19 cellular contexts compared by ENCODE assay signal in genomic region chr5:1099931-1100651, GRCh38. TPM values are rescaled to one million over a fixed set of nuclear protein-coding genes. Genes with fewer than 3 reads are reported as not detected.
DNase-seq lines count a peak whose midpoint lies in the region; ATAC-seq and TF ChIP-seq lines count a peak whose summit lies in the region.
"Had no signal": no experiment of that assay in that cellular context is flagged by ENCODE, and none has a peak within 500 bp of the region (broad histone marks: within the 10 kb centered on the region; RNA-seq: fewer than 3 reads in every experiment).

No MANE protein-coding gene starts in this region.

- H3K79me1 ChIP-seq in neuronal stem cell (ENCODE audit: low read depth, low read length) = peaks cover 28% of the 10 kb centered on the region

- TF ChIP-seq POLR2A in vagina (IDR thresholded peaks at IDR 0.05) = no peak

- H3K27ac ChIP-seq in Panc1 (ENCODE audit: low read length) (peak overlapping the region; percentile 100), hepatocyte (peak overlapping the region; percentile 45), neuronal stem cell (replicated peaks; ENCODE audit: low read length) (peak overlapping the region; percentile 10), colonic mucosa (no peak overlapping the region), vagina (no peak overlapping the region)
- H3K27ac ChIP-seq: 22Rv1, pancreas had no signal

- peak; percentile 9 for ATAC-seq in activated CD8-positive, alpha-beta T cell treated with anti-CD3 and anti-CD28 coated beads for 36 hours
- no peak for ATAC-seq in activated CD8-positive, alpha-beta T cell treated with anti-CD3 and anti-CD28 coated beads, Interleukin-2, amount 10 ng/mL, durations not matched to agents 7 days and 5 days
- peak; percentile 4 for ATAC-seq in Panc1

- no peak overlapping the region for H2AFZ ChIP-seq in hepatocyte
- H2AFZ ChIP-seq in neuronal stem cell (ENCODE audit: low read length) = no peak overlapping the region

- H3K27me3 ChIP-seq in Panc1 (ENCODE audit: control insufficient read depth, insufficient read depth, low read length) (no peaks in the 10 kb centered on the region), hepatocyte (no peaks in the 10 kb centered on the region), neuronal stem cell (ENCODE audit: control insufficient read depth in 3 of 3, insufficient read depth in 3 of 3, low read depth in 1 of 3, low read length in 3 of 3) (no peaks in the 10 kb centered on the region), colonic mucosa (no peaks in the 10 kb centered on the region), vagina (no peaks in the 10 kb centered on the region)
- H3K27me3 ChIP-seq: pancreas had no signal

- CTCF ChIA-PET in activated CD8-positive, alpha-beta T cell treated with anti-CD3 and anti-CD28 coated beads for 36 hours (lab: Charles Lee) = no interaction called here
- CTCF ChIA-PET in activated CD8-positive, alpha-beta T cell treated with anti-CD3 and anti-CD28 coated beads, Interleukin-2, amount 10 ng/mL, durations not matched to agents 7 days and 5 days (lab: Charles Lee) = no interaction called here
- CTCF ChIA-PET in Panc1 (lab: Charles Lee) = interaction anchor here (0.7 kb wide), 1 partner anchor 74 kb away, joined by 5 read pairs; no protein-coding TSS in a partner anchor

- peaks cover 72% of the 10 kb centered on the region for H3K4me1 Mint-ChIP-seq in activated CD8-positive, alpha-beta T cell treated with anti-CD3 and anti-CD28 coated beads for 36 hours (ENCODE audit: low read depth)
- H3K4me1 Mint-ChIP-seq in activated CD8-positive, alpha-beta T cell treated with anti-CD3 and anti-CD28 coated beads, Interleukin-2, amount 10 ng/mL, durations not matched to agents 7 days and 5 days (ENCODE audit: low read depth) = peaks cover 67% of the 10 kb centered on the region

- peaks cover 84% of the 10 kb centered on the region for H3K79me2 ChIP-seq in hepatocyte

- in situ Hi-C loops in Panc1 (cut with HindIII; ENCODE audit: low pct_unique_long_range_greater_than_20kb, low sequenced_read_pairs) = no loop called here

- peak overlapping the region; percentile 81 for H3K18ac ChIP-seq in neuronal stem cell (ENCODE audit: low read length)

- peak overlapping the region; percentile 94 for H4K8ac ChIP-seq in neuronal stem cell (ENCODE audit: low read depth, low read length)

- H3K4ac ChIP-seq in neuronal stem cell (ENCODE audit: low read length) = no peak overlapping the region

- intact Hi-C loops in activated CD8-positive, alpha-beta T cell treated with anti-CD3 and anti-CD28 coated beads for 36 hours (cut with micrococcal nuclease) = no loop called here
- intact Hi-C loops in Panc1 (cut with micrococcal nuclease; ENCODE audit: unreplicated experiment) = loop anchor here (5.0 kb wide), 1 partner anchor 42 kb away; no protein-coding TSS in a partner anchor
- intact Hi-C loops in colonic mucosa (cut with DNase I) = no loop called here
- intact Hi-C loops in vagina (cut with DNase I) = no loop called here

- H3K27me3 Mint-ChIP-seq in activated CD8-positive, alpha-beta T cell treated with anti-CD3 and anti-CD28 coated beads for 36 hours = no peaks in the 10 kb centered on the region
- no peaks in the 10 kb centered on the region for H3K27me3 Mint-ChIP-seq in activated CD8-positive, alpha-beta T cell treated with anti-CD3 and anti-CD28 coated beads, Interleukin-2, amount 10 ng/mL, durations not matched to agents 7 days and 5 days (ENCODE audit: low read depth)
- H3K27me3 Mint-ChIP-seq: CD4-positive, CD25-positive, alpha-beta regulatory T cell had no signal

- BruUV-seq in Panc1 (replicated peaks; lab: Mats Ljungman, UMichigan) = TSS peak; percentile 97

- H2BK15ac ChIP-seq in neuronal stem cell (ENCODE audit: low read length) = peak overlapping the region; percentile 56

- peak overlapping the region; percentile 54 for H2BK5ac ChIP-seq in neuronal stem cell (ENCODE audit: low read length)

- TF ChIP-seq CTCF in activated CD8-positive, alpha-beta T cell treated with anti-CD3 and anti-CD28 coated beads for 36 hours (IDR thresholded peaks at IDR 0.05) = no peak
- TF ChIP-seq CTCF in Panc1 (IDR thresholded peaks at IDR 0.05) (no peak), hepatocyte (IDR thresholded peaks at IDR 0.05; ENCODE audit: poor library complexity) (no peak), colonic mucosa (IDR thresholded peaks at IDR 0.05) (no peak), vagina (IDR thresholded peaks at IDR 0.05) (no peak)

- POLR2A ChIA-PET in activated CD8-positive, alpha-beta T cell treated with anti-CD3 and anti-CD28 coated beads for 36 hours (lab: Charles Lee) = interaction anchor here (1.1 kb wide), 1 partner anchor 10 kb away, joined by 3 read pairs; no protein-coding TSS in a partner anchor
- POLR2A ChIA-PET in activated CD8-positive, alpha-beta T cell treated with anti-CD3 and anti-CD28 coated beads, Interleukin-2, amount 10 ng/mL, durations not matched to agents 7 days and 5 days (lab: Charles Lee) = no interaction called here
- POLR2A ChIA-PET in Panc1 (lab: Charles Lee) = interaction anchor here (0.7 kb wide), 1 partner anchor 10 kb away, joined by 3 read pairs; no protein-coding TSS in a partner anchor

- no peak overlapping the region for H3K27ac Mint-ChIP-seq in activated CD8-positive, alpha-beta T cell treated with anti-CD3 and anti-CD28 coated beads for 36 hours
- H3K27ac Mint-ChIP-seq in activated CD8-positive, alpha-beta T cell treated with anti-CD3 and anti-CD28 coated beads, Interleukin-2, amount 10 ng/mL, durations not matched to agents 7 days and 5 days = no peak overlapping the region

- H3K36me3 ChIP-seq in Panc1 (ENCODE audit: control insufficient read depth, insufficient read depth, low read length) (peaks cover 4% of the 10 kb centered on the region), hepatocyte (replicated peaks; ENCODE audit: insufficient read depth, low read depth) (no peaks in the 10 kb centered on the region), neuronal stem cell (replicated peaks in 1 of 2; ENCODE audit: control insufficient read depth in 2 of 2, insufficient read depth in 2 of 2, low read length in 2 of 2) (peaks cover 7% of the 10 kb centered on the region in 2 donors), colonic mucosa (no peaks in the 10 kb centered on the region), vagina (no peaks in the 10 kb centered on the region)
- H3K36me3 ChIP-seq: pancreas had no signal

- H3K4me1 ChIP-seq in Panc1 (ENCODE audit: control insufficient read depth, insufficient read depth, low read length) (peaks cover 69% of the 10 kb centered on the region), hepatocyte (ENCODE audit: insufficient read depth) (peaks cover 65% of the 10 kb centered on the region), neuronal stem cell (ENCODE audit: control insufficient read depth in 2 of 2, insufficient read depth in 1 of 2, low read depth in 1 of 2, low read length in 2 of 2) (peaks cover 24 to 66% of the 10 kb centered on the region in 2 donors), colonic mucosa (peaks cover 20% of the 10 kb centered on the region), vagina (peaks cover 43% of the 10 kb centered on the region)

- H3K4me2 ChIP-seq in hepatocyte = peak overlapping the region; percentile 52
- peak overlapping the region; percentile 2 for H3K4me2 ChIP-seq in neuronal stem cell (ENCODE audit: insufficient read depth, low read length, poor library complexity, severe bottlenecking)

- no peaks in the 10 kb centered on the region for H3K9me3 Mint-ChIP-seq in activated CD8-positive, alpha-beta T cell treated with anti-CD3 and anti-CD28 coated beads for 36 hours
- H3K9me3 Mint-ChIP-seq in activated CD8-positive, alpha-beta T cell treated with anti-CD3 and anti-CD28 coated beads, Interleukin-2, amount 10 ng/mL, durations not matched to agents 7 days and 5 days (ENCODE audit: insufficient read depth) = no peaks in the 10 kb centered on the region
- H3K9me3 Mint-ChIP-seq: brain had no signal

- H3K9me3 ChIP-seq in Panc1 (ENCODE audit: control insufficient read depth, insufficient read depth, low read depth, low read length) (no peaks in the 10 kb centered on the region), hepatocyte (ENCODE audit: low read depth) (no peaks in the 10 kb centered on the region), neuronal stem cell (replicated peaks in 1 of 2; ENCODE audit: control insufficient read depth in 2 of 2, insufficient read depth in 1 of 2, low read depth in 1 of 2, low read length in 2 of 2) (no peaks in the 10 kb centered on the region), colonic mucosa (no peaks in the 10 kb centered on the region), vagina (no peaks in the 10 kb centered on the region)
- H3K9me3 ChIP-seq: pancreas had no signal

- no peak overlapping the region for H4K91ac ChIP-seq in neuronal stem cell (ENCODE audit: low read depth, low read length, poor library complexity)

- H3K36me3 Mint-ChIP-seq in activated CD8-positive, alpha-beta T cell treated with anti-CD3 and anti-CD28 coated beads for 36 hours (ENCODE audit: low read depth) = peaks cover 2% of the 10 kb centered on the region
- peaks cover 33% of the 10 kb centered on the region for H3K36me3 Mint-ChIP-seq in activated CD8-positive, alpha-beta T cell treated with anti-CD3 and anti-CD28 coated beads, Interleukin-2, amount 10 ng/mL, durations not matched to agents 7 days and 5 days (ENCODE audit: low read depth)
- H3K36me3 Mint-ChIP-seq: brain had no signal

- no peaks in the 10 kb centered on the region for H3K9me2 ChIP-seq in hepatocyte (replicated peaks; ENCODE audit: insufficient read depth)

- no peak overlapping the region for H3K14ac ChIP-seq in neuronal stem cell (ENCODE audit: low read length)

- H3K4me3 ChIP-seq in Panc1 (ENCODE audit: low read depth in 2 of 2, low read length in 2 of 2) (peak overlapping the region; percentile 51 to 69), hepatocyte (no peak overlapping the region), neuronal stem cell (ENCODE audit: low read length in 2 of 2) (no peak overlapping the region), colonic mucosa (no peak overlapping the region), vagina (no peak overlapping the region)
- H3K4me3 ChIP-seq: pancreas had no signal

- peak overlapping the region; percentile 27 for H3K4me3 Mint-ChIP-seq in activated CD8-positive, alpha-beta T cell treated with anti-CD3 and anti-CD28 coated beads for 36 hours
- no peak overlapping the region for H3K4me3 Mint-ChIP-seq in activated CD8-positive, alpha-beta T cell treated with anti-CD3 and anti-CD28 coated beads, Interleukin-2, amount 10 ng/mL, durations not matched to agents 7 days and 5 days
- H3K4me3 Mint-ChIP-seq: brain had no signal

- peak overlapping the region; percentile 34 for H3K23ac ChIP-seq in neuronal stem cell (ENCODE audit: low read depth, low read length, poor library complexity)

- H4K20me1 ChIP-seq in hepatocyte (ENCODE audit: insufficient read depth, poor library complexity, severe bottlenecking) = peaks cover 40% of the 10 kb centered on the region

- H2AK5ac ChIP-seq in neuronal stem cell (ENCODE audit: low read depth, low read length) = peak overlapping the region; percentile 89

- DNase-seq in activated CD8-positive, alpha-beta T cell treated with anti-CD3 and anti-CD28 coated beads for 36 hours = peak; percentile 22
- no peak for DNase-seq in activated CD8-positive, alpha-beta T cell treated with anti-CD3 and anti-CD28 coated beads, Interleukin-2, amount 10 ng/mL, durations not matched to agents 7 days and 5 days
- DNase-seq in Panc1 (ENCODE audit: low read depth, low spot score) = no peak
- DNase-seq in hepatocyte (ENCODE audit: low spot score) = peak; percentile 49
- DNase-seq in neuronal stem cell (ENCODE audit: low spot score) = no peak
- DNase-seq in NCI-H82 (lab: John Stamatoyannopoulos, UW) = no peak
- DNase-seq in colonic mucosa = no peak
- DNase-seq in vagina (ENCODE audit: extremely low spot score in 2 of 2) = no peak
- DNase-seq: activated CD4-positive, alpha-beta T cell treated with anti-CD3 and anti-CD28 coated beads, Interleukin-2, amount 50 U/mL, for 1 hour; CD4-positive, CD25-positive, alpha-beta regulatory T cell; DND-41; GOT3; midbrain; NCI-H1105; NCI-H2171; SHP77 treated with DMSO at 0.1 percent for 48 hours had no signal

- H3K9ac ChIP-seq in neuronal stem cell (ENCODE audit: low read depth, low read length, poor library complexity) (no peak overlapping the region), colonic mucosa (ENCODE audit: low read depth in 2 of 2, low read length in 2 of 2) (no peak overlapping the region)

- H2BK120ac ChIP-seq in neuronal stem cell (ENCODE audit: low read depth, low read length) = no peak overlapping the region

- WGBS in hepatocyte (ENCODE audit: low lambda C conversion rate, missing lambda C conversion rate) = 77% methylated on average over 47 of the region's 47 CpGs
- WGBS in neuronal stem cell (ENCODE audit: extremely low coverage in 2 of 2, insufficient read length in 2 of 2, insufficient replicate concordance in 1 of 2), 2 donors = no CpG with 5 or more reads among the region's 47 CpGs

- no peak overlapping the region for H2BK12ac ChIP-seq in neuronal stem cell (ENCODE audit: low read length)

RNA-seq across cellular contexts. Expression of gene SLC12A7, which starts 11.8 kb away (rescaled TPM):
- total RNA-seq in activated CD8-positive, alpha-beta T cell treated with anti-CD3 and anti-CD28 coated beads for 36 hours = 10 to 100 TPM; 21.6 to 24.8 TPM
- total RNA-seq in activated CD8-positive, alpha-beta T cell treated with anti-CD3 and anti-CD28 coated beads, Interleukin-2, amount 10 ng/mL, durations not matched to agents 7 days and 5 days = 100 to 1,000 TPM; 101 to 111 TPM
- total RNA-seq in Panc1 (2021; ENCODE audit: unreplicated experiment) (297 TPM), hepatocyte (19.7 and 30.2 TPM in 2 replicates), colonic mucosa (10 to 100 TPM; 64.6 to 81.2 TPM), vagina (21.6 TPM)
- polyA plus RNA-seq in Panc1 (2012; ENCODE audit: insufficient read length) = 468 TPM
- polyA plus RNA-seq in hepatocyte = 31.3 and 34.3 TPM in 2 replicates
- polyA plus RNA-seq in neuronal stem cell (2013, experiment 1 of 2) = 25.7 TPM
- 25.0 TPM for polyA plus RNA-seq in neuronal stem cell (2013, experiment 2 of 2)

Comparison
In these comparisons a context has a peak if more than half of its experiments do, and no peak if none do; other contexts are left out.
1. DNase-seq: peak in activated CD8-positive, alpha-beta T cell treated with anti-CD3 and anti-CD28 coated beads for 36 hours (single experiment) and hepatocyte (single experiment); none in activated CD8-positive, alpha-beta T cell treated with anti-CD3 and anti-CD28 coated beads, Interleukin-2, amount 10 ng/mL, durations not matched to agents 7 days and 5 days (single experiment), Panc1 (single experiment), neuronal stem cell (single experiment), NCI-H82 (single experiment), colonic mucosa (single experiment) and vagina (0 of 2).
2. H3K27ac ChIP-seq: peak in Panc1 (single experiment), hepatocyte (single experiment) and neuronal stem cell (single experiment); none in colonic mucosa (single experiment) and vagina (single experiment).
3. H3K4me3 ChIP-seq: peak in Panc1 (2 of 2); none in hepatocyte (single experiment), neuronal stem cell (0 of 2), colonic mucosa (single experiment) and vagina (0 of 2).